ENCODE assay signal across 9 cellular contexts in the genomic region with DNA sequence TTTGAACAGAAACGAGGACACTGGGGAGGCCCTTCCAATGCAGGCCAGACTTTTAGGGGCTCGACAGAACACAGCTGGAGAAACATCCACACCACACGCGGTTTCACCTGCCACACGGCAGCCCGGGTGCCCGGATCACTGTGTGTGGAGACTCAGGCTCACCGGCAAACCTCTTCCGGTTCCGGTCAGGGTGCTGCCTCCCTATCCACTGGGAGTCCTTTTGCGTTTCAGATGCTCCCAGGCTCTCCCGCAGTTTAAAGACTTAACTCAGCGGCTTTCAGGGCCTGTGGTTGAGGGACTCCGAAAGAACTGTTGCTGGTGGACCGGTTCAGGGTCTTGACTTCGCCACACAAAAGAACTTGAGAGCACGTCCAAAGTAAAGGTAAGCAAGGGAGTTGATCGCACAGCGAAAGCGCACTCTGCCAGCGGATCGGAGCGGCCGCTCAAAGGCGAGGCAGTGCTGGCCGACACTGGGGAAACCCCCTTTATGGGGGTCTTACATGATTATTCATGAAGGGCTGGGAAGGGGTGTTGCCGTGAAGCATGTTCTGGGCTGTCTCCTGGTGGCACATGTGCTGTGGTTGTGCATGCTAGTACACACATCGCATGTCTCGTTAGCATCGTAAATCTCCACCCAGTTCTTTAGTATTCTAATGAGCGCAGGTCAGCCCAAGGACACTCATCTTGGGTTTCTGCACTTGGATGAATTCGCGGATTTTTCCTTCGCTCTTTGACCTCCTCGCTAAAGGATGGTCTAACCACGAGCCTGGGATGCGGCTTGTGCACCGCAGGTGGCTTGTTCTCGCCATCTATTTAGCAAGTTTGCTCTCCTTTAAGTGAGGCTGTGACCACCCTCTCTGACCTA.
A peak's percentile ranks its signal among the peaks of the same experiment; 100 is the strongest.
DNase-seq lines count a peak whose midpoint lies in the region; ATAC-seq lines count a peak whose summit lies in the region.
"Had no signal": no experiment of that assay in that cellular context is flagged by ENCODE, and none has a peak within 500 bp of the region (broad histone marks: within the 10 kb centered on the region; RNA-seq: fewer than 3 reads in every experiment).

No MANE protein-coding gene starts in this region.

- H3K36me3 Mint-ChIP-seq in CD4-positive, CD25-positive, alpha-beta regulatory T cell: no peaks in the 10 kb centered on the region
- no peaks in the 10 kb centered on the region for H3K36me3 Mint-ChIP-seq in activated T-cell treated with anti-CD3 and anti-CD28 coated beads, Interleukin-2, amount 50 U/mL, for 4 hours (ENCODE audit: insufficient read depth)
- H3K36me3 Mint-ChIP-seq: brain had no signal

- H3K4me3 Mint-ChIP-seq in CD4-positive, CD25-positive, alpha-beta regulatory T cell: peak overlapping the region; percentile 51 to 89 (median 70)
- H3K4me3 Mint-ChIP-seq in activated T-cell treated with anti-CD3 and anti-CD28 coated beads, Interleukin-2, amount 50 U/mL, for 4 hours: peak overlapping the region; percentile 67
- H3K4me3 Mint-ChIP-seq: brain had no signal

- no peaks in the 10 kb centered on the region for H3K4me1 ChIP-seq in CD4-positive, CD25-positive, alpha-beta regulatory T cell (ENCODE audit: control insufficient read depth, insufficient read depth, low read length, poor library complexity, severe bottlenecking)

- intact Hi-C loops in left ventricle myocardium superior (cut with micrococcal nuclease): no loop called here

- peaks cover 0 to under 1% (median 0%) of the 10 kb centered on the region in 7 donors for H3K9me3 Mint-ChIP-seq in CD4-positive, CD25-positive, alpha-beta regulatory T cell
- no peaks in the 10 kb centered on the region for H3K9me3 Mint-ChIP-seq in activated T-cell treated with anti-CD3 and anti-CD28 coated beads, Interleukin-2, amount 50 U/mL, for 4 hours

- H3K4me3 ChIP-seq in CD4-positive, CD25-positive, alpha-beta regulatory T cell (ENCODE audit: low read depth, low read length): peak overlapping the region; percentile 60

- H3K9me3 ChIP-seq in CD4-positive, CD25-positive, alpha-beta regulatory T cell (ENCODE audit: control insufficient read depth in 2 of 2, low read length in 2 of 2): no peaks in the 10 kb centered on the region

- H3K4me1 Mint-ChIP-seq in CD4-positive, CD25-positive, alpha-beta regulatory T cell: peaks cover 0 to 14% (median 8%) of the 10 kb centered on the region in 4 donors
- H3K4me1 Mint-ChIP-seq in activated T-cell treated with anti-CD3 and anti-CD28 coated beads, Interleukin-2, amount 50 U/mL, for 4 hours (ENCODE audit: low read depth): peaks cover 7% of the 10 kb centered on the region

- no peak overlapping the region for H3K27ac ChIP-seq in CD4-positive, CD25-positive, alpha-beta regulatory T cell (ENCODE audit: insufficient read depth, low read length, poor library complexity, severe bottlenecking)

- DNase-seq in CD4-positive, CD25-positive, alpha-beta regulatory T cell: peak in 2 of 3 donors; percentile 32 to 71
- DNase-seq in NCI-H1092 treated with DMSO at 0.1 percent for 48 hours (lab: John Stamatoyannopoulos, UW): peak; percentile 61
- DNase-seq in activated T-cell treated with anti-CD3 and anti-CD28 coated beads, Interleukin-2, amount 50 U/mL, for 4 hours: peak; percentile 12
- DNase-seq in left ventricle myocardium superior: peak; percentile 60
- peak; percentile 55 for DNase-seq in stimulated activated CD4-positive, alpha-beta T cell treated with anti-CD3 and anti-CD28 coated beads, Interleukin-4, amount 100 ng/mL, for 1 hour
- no peak for DNase-seq in NK-92 treated with Interleukin-12 subunit alpha and Interleukin-12 subunit beta, amount 100 ng/mL, for 24 hours (lab: John Stamatoyannopoulos, UW)
- no peak for DNase-seq in GDM1 (lab: John Stamatoyannopoulos, UW)

- no peaks in the 10 kb centered on the region for H3K27me3 ChIP-seq in CD4-positive, CD25-positive, alpha-beta regulatory T cell (ENCODE audit: control insufficient read depth, insufficient read depth, low read length)

- peak in 1 of 2 donors; percentile 54 for ATAC-seq in CD4-positive, CD25-positive, alpha-beta regulatory T cell (ENCODE audit: low read depth in 2 of 2)
- ATAC-seq in activated T-cell treated with anti-CD3 and anti-CD28 coated beads, Interleukin-2, amount 50 U/mL, for 4 hours: peak; percentile 80 to 84
- ATAC-seq in left ventricle myocardium superior (peak; percentile 55), GM21528 (IDR thresholded peaks at IDR 0.05; ENCODE audit: low FRiP score, unreplicated experiment) (no peak)

- H3K27me3 Mint-ChIP-seq in CD4-positive, CD25-positive, alpha-beta regulatory T cell: no peaks in the 10 kb centered on the region
- no peaks in the 10 kb centered on the region for H3K27me3 Mint-ChIP-seq in activated T-cell treated with anti-CD3 and anti-CD28 coated beads, Interleukin-2, amount 50 U/mL, for 4 hours (ENCODE audit: low read depth)
- H3K27me3 Mint-ChIP-seq: brain had no signal

- no peaks in the 10 kb centered on the region for H3K36me3 ChIP-seq in CD4-positive, CD25-positive, alpha-beta regulatory T cell (ENCODE audit: control insufficient read depth, insufficient read depth, low read length)

- peak overlapping the region in 2 of 3 donors; percentile 43 to 69 for H3K27ac Mint-ChIP-seq in CD4-positive, CD25-positive, alpha-beta regulatory T cell

Comparison
In these comparisons a context has a peak if more than half of its experiments do, and no peak if none do; other contexts are left out.
1. DNase-seq: peak in CD4-positive, CD25-positive, alpha-beta regulatory T cell (2 of 3), NCI-H1092 treated with DMSO at 0.1 percent for 48 hours (single experiment), activated T-cell treated with anti-CD3 and anti-CD28 coated beads, Interleukin-2, amount 50 U/mL, for 4 hours (single experiment), left ventricle myocardium superior (single experiment) and stimulated activated CD4-positive, alpha-beta T cell treated with anti-CD3 and anti-CD28 coated beads, Interleukin-4, amount 100 ng/mL, for 1 hour (single experiment); none in NK-92 treated with Interleukin-12 subunit alpha and Interleukin-12 subunit beta, amount 100 ng/mL, for 24 hours (single experiment) and GDM1 (single experiment).